ENCODE assay signal across 9 cellular contexts in the genomic region with DNA sequence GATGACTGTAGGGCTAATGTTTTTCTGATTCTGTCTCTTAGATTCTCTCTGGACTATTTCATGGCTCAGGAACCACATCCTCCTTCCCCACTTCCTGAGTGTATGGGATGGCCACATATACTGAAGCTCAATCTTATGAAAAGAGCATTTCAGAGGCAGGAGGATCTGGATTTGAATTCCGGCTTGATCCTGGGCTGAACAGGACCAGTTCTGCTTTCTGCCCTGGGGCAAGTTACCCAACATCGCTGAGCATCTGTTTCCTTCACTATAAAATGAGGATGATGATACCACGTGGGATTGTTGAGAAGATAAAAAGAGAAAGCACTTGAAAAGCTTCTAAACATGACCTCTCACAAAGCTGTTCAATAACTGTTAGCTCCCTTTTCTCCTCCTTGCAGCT.
A peak's percentile ranks its signal among the peaks of the same experiment; 100 is the strongest.
DNase-seq lines count a peak whose midpoint lies in the region; ATAC-seq, FAIRE-seq and TF ChIP-seq lines count a peak whose summit lies in the region.
"Had no signal": no experiment of that assay in that cellular context is flagged by ENCODE, and none has a peak within 500 bp of the region (broad histone marks: within the 10 kb centered on the region; RNA-seq: fewer than 3 reads in every experiment).

No MANE protein-coding gene starts in this region.

- H3K36me3 Mint-ChIP-seq in activated CD8-positive, alpha-beta T cell treated with anti-CD3 and anti-CD28 coated beads for 36 hours (ENCODE audit: low read depth): peaks cover 1% of the 10 kb centered on the region

- WGBS in lung, 2 donors: 27 to 49% methylated on average over 3 of the region's 3 CpGs

- no peaks in the 10 kb centered on the region for H3K9me3 ChIP-seq in lung (ENCODE audit: control insufficient read depth in 2 of 2, insufficient read depth in 1 of 2, low read length in 1 of 2)

- peaks cover 1% of the 10 kb centered on the region for H3K9me3 Mint-ChIP-seq in activated CD8-positive, alpha-beta T cell treated with anti-CD3 and anti-CD28 coated beads for 36 hours

- H3K4me3 ChIP-seq in HL-60 (replicated peaks; ENCODE audit: insufficient read depth, low read length) (no peak overlapping the region), lung (no peak overlapping the region)

- peaks cover 8% of the 10 kb centered on the region for H3K27me3 Mint-ChIP-seq in activated CD8-positive, alpha-beta T cell treated with anti-CD3 and anti-CD28 coated beads for 36 hours

- H3K36me3 ChIP-seq in lung (ENCODE audit: control insufficient read depth in 2 of 2, insufficient read depth in 2 of 2, low read length in 2 of 2): no peaks in the 10 kb centered on the region

- peak overlapping the region; percentile 44 for H3K27ac ChIP-seq in HL-60 (replicated peaks)
- peak overlapping the region in 1 of 2 donors; percentile 33 for H3K27ac ChIP-seq in lung (ENCODE audit: low read depth in 1 of 2, low read length in 1 of 2)

- POLR2A ChIA-PET in activated CD8-positive, alpha-beta T cell treated with anti-CD3 and anti-CD28 coated beads for 36 hours (lab: Charles Lee): interaction anchor here (1.1 to 3.5 kb wide), 9 partner anchors 10 to 270 kb away, joined by 3 to 10 read pairs (median 5); partner anchors contain the start of gene TNFAIP3

- CTCF ChIA-PET in activated CD8-positive, alpha-beta T cell treated with anti-CD3 and anti-CD28 coated beads for 36 hours (lab: Charles Lee): interaction anchor here (0.7 to 5.4 kb wide), 22 partner anchors 10 to 416 kb away, joined by 3 to 58 read pairs (median 6); partner anchors contain the start of gene TNFAIP3

- TF ChIP-seq CTCF in HL-60 (IDR thresholded peaks at IDR 0.05; ENCODE audit: insufficient read depth, low read length) (no peak), lung (IDR thresholded peaks at IDR 0.05; ENCODE audit: control extremely low read depth, extremely low read depth) (no peak)
- no peak for TF ChIP-seq CTCF in activated CD8-positive, alpha-beta T cell treated with anti-CD3 and anti-CD28 coated beads for 36 hours (IDR thresholded peaks at IDR 0.05)

- H3K4me1 ChIP-seq in lung (ENCODE audit: control insufficient read depth in 2 of 2, insufficient read depth in 2 of 2, low read length in 2 of 2): peaks cover 2 to 15% of the 10 kb centered on the region in 2 donors

- DNase-seq in CD1c-positive myeloid dendritic cell (ENCODE audit: extremely low spot score) (peak; percentile 84), HL-60 (ENCODE audit: low read depth in 1 of 2, low spot score in 1 of 2) (peak; percentile 63 to 87), lung (ENCODE audit: low spot score) (no peak), GM03348 (ENCODE audit: low spot score) (no peak), urothelium cell line (ENCODE audit: low spot score) (no peak)
- no peak for DNase-seq in activated CD8-positive, alpha-beta T cell treated with anti-CD3 and anti-CD28 coated beads for 36 hours

- FAIRE-seq in urothelium cell line (lab: Jason Lieb, UNC): no peak
- FAIRE-seq: islet of Langerhans had no signal

- H3K27me3 ChIP-seq in HL-60 (ENCODE audit: insufficient read depth, poor library complexity, severe bottlenecking): no peaks in the 10 kb centered on the region
- no peaks in the 10 kb centered on the region for H3K27me3 ChIP-seq in lung (ENCODE audit: control insufficient read depth, insufficient read depth)

- peaks cover 42% of the 10 kb centered on the region for H3K4me1 Mint-ChIP-seq in activated CD8-positive, alpha-beta T cell treated with anti-CD3 and anti-CD28 coated beads for 36 hours (ENCODE audit: low read depth)

- intact Hi-C loops in activated CD8-positive, alpha-beta T cell treated with anti-CD3 and anti-CD28 coated beads for 36 hours (cut with micrococcal nuclease): loop anchor here (2.0 to 5.0 kb wide), 2 partner anchors 18 to 41 kb away; no protein-coding TSS in a partner anchor

- peak overlapping the region; percentile 53 for H3K4me3 Mint-ChIP-seq in activated CD8-positive, alpha-beta T cell treated with anti-CD3 and anti-CD28 coated beads for 36 hours

- ATAC-seq in activated CD8-positive, alpha-beta T cell treated with anti-CD3 and anti-CD28 coated beads for 36 hours: no peak
- ATAC-seq in lung (ENCODE audit: insufficient read depth, low FRiP score): peak; percentile 16
- ATAC-seq in HG02759 (IDR thresholded peaks at IDR 0.05; ENCODE audit: unreplicated experiment): no peak
- no peak for ATAC-seq in GM21576 (IDR thresholded peaks at IDR 0.05; ENCODE audit: unreplicated experiment)

- H3K27ac Mint-ChIP-seq in activated CD8-positive, alpha-beta T cell treated with anti-CD3 and anti-CD28 coated beads for 36 hours: peak overlapping the region; percentile 98

Comparison
In these comparisons a context has a peak if more than half of its experiments do, and no peak if none do; other contexts are left out.
1. DNase-seq: peak in CD1c-positive myeloid dendritic cell (single experiment) and HL-60 (2 of 2); none in activated CD8-positive, alpha-beta T cell treated with anti-CD3 and anti-CD28 coated beads for 36 hours (single experiment), lung (single experiment), GM03348 (single experiment) and urothelium cell line (single experiment).